ENCODE assay signal across 26 cellular contexts in the genomic region with DNA sequence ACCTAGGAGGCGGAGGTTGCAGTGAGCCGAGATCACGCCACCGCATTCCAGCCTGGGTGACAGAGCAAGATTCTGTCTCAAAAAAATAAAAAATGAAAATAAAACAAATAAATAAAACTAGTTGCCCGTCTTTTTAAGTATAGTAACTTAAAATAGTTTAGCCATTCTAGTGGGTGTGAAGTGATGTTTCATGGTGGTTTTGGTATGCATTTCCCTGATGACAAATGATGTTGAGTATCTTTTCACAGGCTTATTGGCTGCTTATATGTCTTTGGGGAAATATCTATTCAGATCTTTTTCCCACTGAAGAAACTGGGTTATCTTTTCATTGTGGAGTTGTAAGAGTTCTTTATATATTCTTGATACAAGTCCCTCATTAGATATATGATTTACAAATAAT.
"Had no signal": no experiment of that assay in that cellular context is flagged by ENCODE, and none has a peak within 500 bp of the region (broad histone marks: within the 10 kb centered on the region; RNA-seq: fewer than 3 reads in every experiment).

No MANE protein-coding gene starts in this region.

- H3K4me3 ChIP-seq: coronary artery, dorsolateral prefrontal cortex, gastrocnemius medialis, heart left ventricle had no signal

- H3K27me3 ChIP-seq: brain microvascular endothelial cell, dorsolateral prefrontal cortex, gastrocnemius medialis, heart left ventricle had no signal

- H3K36me3 ChIP-seq: brain microvascular endothelial cell, gastrocnemius medialis, heart left ventricle, WERI-Rb-1 had no signal

- DNase-seq: activated B cell treated with CpG ODN at 0.5 μM for 24 hours; activated CD4-positive, alpha-beta T cell treated with anti-CD3 and anti-CD28 coated beads for 48 hours; activated CD4-positive, alpha-beta T cell treated with anti-CD3 and anti-CD28 coated beads, Interleukin-2, amount 50 U/mL, for 1 hour; activated CD4-positive, alpha-beta T cell treated with anti-CD3 and anti-CD28 coated beads, Interleukin-2, amount 50 U/mL, for 48 hours; activated CD8-positive, alpha-beta memory T cell treated with anti-CD3 and anti-CD28 coated beads for 24 hours; activated CD8-positive, alpha-beta T cell treated with anti-CD3 and anti-CD28 coated beads for 36 hours; activated effector memory CD4-positive, alpha-beta T cell treated with Interleukin-2 at 50 U/mL for 16 hours; activated gamma-delta T cell treated with Interleukin-2 at 50 U/mL for 16 hours; activated naive CD4-positive, alpha-beta T cell treated with anti-CD3 and anti-CD28 coated beads, Interleukin-2, amount 50 U/mL, for 16 hours; activated naive CD4-positive, alpha-beta T cell treated with Interleukin-2 at 50 U/mL for 16 hours; activated T-cell treated with anti-CD3 and anti-CD28 coated beads, Interleukin-2, amount 50 U/mL, for 4 hours; amniotic stem cell; anterior cingulate cortex; brain microvascular endothelial cell; dorsolateral prefrontal cortex; effector memory CD4-positive, alpha-beta T cell; foreskin keratinocyte; gastrocnemius medialis; glutamatergic neuron; heart left ventricle; T1000; WERI-Rb-1 had no signal

- H3K27ac ChIP-seq: brain microvascular endothelial cell, coronary artery, dorsolateral prefrontal cortex, foreskin keratinocyte, gastrocnemius medialis, heart left ventricle, WERI-Rb-1 had no signal

- H3K4me1 ChIP-seq: foreskin keratinocyte, gastrocnemius medialis, heart left ventricle had no signal

- ATAC-seq: activated CD4-positive, CD25-positive, alpha-beta regulatory T cell treated with anti-CD3 and anti-CD28 coated beads, Interleukin-2, amount 50 U/mL, for 24 hours; activated CD8-positive, alpha-beta T cell treated with anti-CD3 and anti-CD28 coated beads for 36 hours; activated T-cell treated with anti-CD3 and anti-CD28 coated beads, Interleukin-2, amount 50 U/mL, for 4 hours; activated T-helper 17 cell treated with anti-CD3 and anti-CD28 coated beads, Interleukin-2, amount 50 U/mL, for 72 hours; esophagus mucosa; foreskin keratinocyte; gastrocnemius medialis; heart left ventricle had no signal

- H3K9me3 ChIP-seq: gastrocnemius medialis, heart left ventricle had no signal
